35 cellular contexts compared by ENCODE assay signal in the genomic region with DNA sequence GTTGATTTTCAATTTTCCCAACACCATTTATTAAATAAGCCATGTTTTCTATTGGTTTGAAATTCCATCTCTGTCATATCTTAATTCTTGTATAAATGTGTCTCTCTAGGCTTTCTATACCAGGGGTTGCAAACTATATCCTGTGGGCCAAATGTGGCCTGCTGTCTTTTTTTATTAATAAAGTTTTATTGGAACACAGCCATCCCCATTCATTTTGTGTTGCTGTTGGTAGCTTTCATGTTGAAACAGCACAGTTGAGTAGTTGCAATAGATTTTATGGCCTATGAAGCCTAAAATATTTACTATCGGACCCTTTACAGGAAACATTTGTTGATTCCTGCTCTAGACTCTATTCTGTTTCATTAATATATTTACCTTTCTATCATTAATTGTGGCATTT.
"Had no signal": no experiment of that assay in that cellular context is flagged by ENCODE, and none has a peak within 500 bp of the region (broad histone marks: within the 10 kb centered on the region; RNA-seq: fewer than 3 reads in every experiment).

No MANE protein-coding gene starts in this region.

- H3K4me3 ChIP-seq: MG63 had no signal

- H3K9me3 ChIP-seq: MG63 had no signal

- DNase-seq: Karpas-422, Kasumi-1, MG63, MM.1S, MV-4-11, NCI-H1048, NCI-H1092, NCI-H1092 treated with DMSO at 0.1 percent for 48 hours, NCI-H1105, NCI-H1105 treated with DMSO at 0.1 percent for 48 hours, NCI-H1417 treated with DMSO at 0.1 percent for 48 hours, NCI-H1436, NCI-H1436 treated with DMSO at 0.1 percent for 48 hours, NCI-H146, NCI-H1694, NCI-H1694 treated with DMSO at 0.1 percent for 48 hours, NCI-H187, NCI-H187 treated with DMSO at 0.1 percent for 48 hours, NCI-H1930, NCI-H2029, NCI-H2029 treated with DMSO at 0.1 percent for 48 hours, NCI-H2081, NCI-H2081 treated with DMSO at 0.1 percent for 48 hours, NCI-H2107, NCI-H2171, NCI-H2171 treated with DMSO at 0.1 percent for 48 hours, NCI-H2227 treated with DMSO at 0.1 percent for 48 hours, NCI-H226, NCI-H345, NCI-H446, NCI-H446 treated with DMSO at 0.1 percent for 48 hours, NCI-H510A, NCI-H510A treated with DMSO at 0.1 percent for 48 hours, NCI-H524, NCI-H524 treated with DMSO at 0.1 percent for 48 hours had no signal

- H3K27me3 ChIP-seq: MG63 had no signal
